Comparison of ENCODE assay signal across 10 cellular contexts in the genomic region with DNA sequence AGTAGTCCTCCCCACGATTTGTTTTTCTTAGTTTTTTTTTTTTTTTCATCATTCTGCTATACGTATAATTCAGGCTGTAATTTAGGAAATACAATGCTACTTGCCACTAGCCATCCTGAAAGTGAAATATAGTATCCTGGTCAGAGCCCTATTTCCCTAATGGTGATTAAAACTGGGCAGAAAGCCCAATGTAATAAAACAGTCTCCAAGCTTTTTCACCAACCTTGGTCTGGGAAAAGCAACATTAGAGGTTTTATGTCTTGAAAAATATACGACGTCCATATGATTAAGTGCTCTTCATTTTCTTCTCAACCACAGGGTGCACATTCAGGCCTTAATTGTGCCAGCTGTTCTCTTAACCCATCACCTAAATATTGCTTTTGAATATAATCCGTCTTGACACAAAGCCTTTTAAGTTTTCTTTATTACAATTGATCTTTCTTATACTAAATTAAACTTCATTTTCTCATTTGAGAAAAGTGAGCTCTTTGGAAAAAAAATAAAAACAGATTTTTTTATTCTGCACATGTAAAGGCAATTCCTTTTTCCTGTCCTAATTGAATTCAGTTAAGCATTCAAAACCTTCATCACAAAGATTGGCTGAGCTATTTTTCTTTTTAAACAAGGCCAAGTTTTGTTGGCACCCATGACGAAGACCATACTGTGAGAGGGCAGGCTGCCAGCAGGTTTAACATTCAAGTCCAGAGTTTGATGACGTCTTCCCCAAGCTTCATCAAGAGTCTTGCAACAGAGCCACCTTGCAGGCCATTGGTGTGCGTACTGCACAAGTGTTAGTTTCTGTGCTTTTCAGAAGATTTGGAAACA. TPM values are rescaled to one million over a fixed set of nuclear protein-coding genes. Genes with fewer than 3 reads are reported as not detected.
DNase-seq lines count a peak whose midpoint lies in the region; ATAC-seq, FAIRE-seq and TF ChIP-seq lines count a peak whose summit lies in the region.
"Had no signal": no experiment of that assay in that cellular context is flagged by ENCODE, and none has a peak within 500 bp of the region (broad histone marks: within the 10 kb centered on the region; RNA-seq: fewer than 3 reads in every experiment).

No MANE protein-coding gene starts in this region.

- peak; percentile 50 for FAIRE-seq in endothelial cell of umbilical vein (lab: Jason Lieb, UNC)
- no peak for FAIRE-seq in GM12892 (lab: Jason Lieb, UNC)

- peak overlapping the region; percentile 26 for H3K4me2 ChIP-seq in endothelial cell of umbilical vein (ENCODE audit: insufficient read depth, low read length)

- H4K20me1 ChIP-seq in endothelial cell of umbilical vein (replicated peaks; ENCODE audit: control insufficient read depth, extremely low read depth, insufficient read depth, low read length) = no peaks in the 10 kb centered on the region

- H3K9ac ChIP-seq in endothelial cell of umbilical vein (replicated peaks; ENCODE audit: extremely low read depth, insufficient read depth, low read length) = no peak overlapping the region

- CTCF ChIA-PET in endothelial cell of umbilical vein (lab: Charles Lee) = interaction anchor here (0.7 to 7.8 kb wide), 9 partner anchors 9 to 142 kb away, joined by 3 to 60 read pairs (median 3); a partner anchor contains a TSS

- dilution Hi-C loops in endothelial cell of umbilical vein (cut with MboI; ENCODE audit: extremely low pct_ligation_motif_present, low sequenced_read_pairs) = no loop called here

- TF ChIP-seq CTCF in endothelial cell of umbilical vein (IDR thresholded peaks at IDR 0.05; ENCODE audit: extremely low read depth in 1 of 2, insufficient read depth in 1 of 2, low read depth in 1 of 2, low read length in 2 of 2) = no peak
- no peak for TF ChIP-seq CTCF in sigmoid colon (IDR thresholded peaks at IDR 0.05)

- H3K36me3 ChIP-seq in endothelial cell of umbilical vein (ENCODE audit: control insufficient read depth in 2 of 2, extremely low read depth in 1 of 2, insufficient read depth in 2 of 2, low read length in 2 of 2) = no peaks in the 10 kb centered on the region
- H3K36me3 ChIP-seq in sigmoid colon = no peaks in the 10 kb centered on the region

- H3K27me3 ChIP-seq in endothelial cell of umbilical vein (ENCODE audit: control insufficient read depth in 2 of 2, insufficient read depth in 2 of 2, low read length in 2 of 2) (no peaks in the 10 kb centered on the region), sigmoid colon (no peaks in the 10 kb centered on the region)

- no peaks in the 10 kb centered on the region for H3K79me2 ChIP-seq in endothelial cell of umbilical vein (ENCODE audit: control insufficient read depth, insufficient read depth, low read length)

- intact Hi-C loops in endothelial cell of umbilical vein (cut with micrococcal nuclease) = loop anchor here (1.0 kb wide), 2 partner anchors 20 to 51 kb away; no protein-coding TSS in a partner anchor
- intact Hi-C loops in sigmoid colon (cut with DNase I) = loop anchor here (5.0 kb wide), 1 partner anchor 54 kb away; a partner anchor contains a TSS

- no peak for TF ChIP-seq EP300 in sigmoid colon (IDR thresholded peaks at IDR 0.05)

- H3K4me1 ChIP-seq in endothelial cell of umbilical vein (ENCODE audit: control insufficient read depth, extremely low read depth, insufficient read depth, low read length) (peaks cover 37% of the 10 kb centered on the region), sigmoid colon (peaks cover 0 to 42% (median 29%) of the 10 kb centered on the region in 4 donors)

- H3K9me1 ChIP-seq in endothelial cell of umbilical vein (replicated peaks; ENCODE audit: control insufficient read depth, extremely low read depth, insufficient read depth, low read length) = no peaks in the 10 kb centered on the region

- H3K9me3 ChIP-seq in endothelial cell of umbilical vein (replicated peaks; ENCODE audit: control insufficient read depth, insufficient read depth, low read length) = no peaks in the 10 kb centered on the region
- H3K9me3 ChIP-seq in sigmoid colon = no peaks in the 10 kb centered on the region

- peak overlapping the region; percentile 43 for H2AFZ ChIP-seq in endothelial cell of umbilical vein (ENCODE audit: low read depth, low read length)

- TF ChIP-seq POLR2A in endothelial cell of umbilical vein (IDR thresholded peaks at IDR 0.05; ENCODE audit: low read depth, low read length) (no peak), sigmoid colon (IDR thresholded peaks at IDR 0.05) (no peak), GM12892 (IDR thresholded peaks at IDR 0.05; ENCODE audit: low read depth, low read length) (no peak)

- no TSS peak for BruUV-seq in endothelial cell of umbilical vein (replicated peaks; lab: Mats Ljungman, UMichigan)

- H3K27ac ChIP-seq in endothelial cell of umbilical vein (ENCODE audit: insufficient read depth, low read depth, low read length) (peak overlapping the region; percentile 51), sigmoid colon (peak overlapping the region in 2 of 4 donors; percentile 22 to 28)
- H3K27ac ChIP-seq: skin epidermis had no signal

- 39 to 68% methylated on average over 8 of the region's 8 CpGs for WGBS in sigmoid colon, 2 donors

- DNase-seq in LoVo (ENCODE audit: low spot score) (peak; percentile 8), NCI-H524 treated with DMSO at 0.1 percent for 48 hours (lab: John Stamatoyannopoulos, UW) (peak; percentile 94), endothelial cell of umbilical vein (ENCODE audit: low read depth, low spot score) (peak; percentile 94), sigmoid colon (peak; percentile 70), GM12892 (ENCODE audit: insufficient read length) (no peak), NOMO-1 (lab: John Stamatoyannopoulos, UW; ENCODE audit: unreplicated experiment in 2 of 2) (no peak)
- DNase-seq in activated naive CD4-positive, alpha-beta T cell (lab: John Stamatoyannopoulos, UW) = no peak
- DNase-seq: activated CD8-positive, alpha-beta memory T cell treated with anti-CD3 and anti-CD28 coated beads, Interleukin-2, amount 10 ng/mL, durations not matched to agents 7 days and 5 days had no signal

- POLR2A ChIA-PET in endothelial cell of umbilical vein (lab: Charles Lee) = interaction anchor here (1.1 kb wide), 1 partner anchor 19 kb away, joined by 3 read pairs; no protein-coding TSS in a partner anchor

- ATAC-seq in GM21825 (IDR thresholded peaks at IDR 0.05; ENCODE audit: unreplicated experiment) = no peak
- ATAC-seq: activated CD8-positive, alpha-beta memory T cell treated with anti-CD3 and anti-CD28 coated beads, Interleukin-2, amount 10 ng/mL, durations not matched to agents 7 days and 5 days had no signal

- H3K4me3 ChIP-seq in endothelial cell of umbilical vein (replicated peaks in 1 of 3; ENCODE audit: insufficient read depth in 1 of 3, low read depth in 1 of 3, low read length in 3 of 3) (no peak overlapping the region), sigmoid colon (no peak overlapping the region)
- H3K4me3 ChIP-seq: skin epidermis had no signal

TF ChIP-seq in endothelial cell of umbilical vein, 7 proteins besides CTCF, POLR2A, EP300 and RAD21:
- TF ChIP-seq GATA2 (IDR thresholded peaks at IDR 0.05; ENCODE audit: insufficient read depth, insufficient read length, low read depth, low read length) (no peak), POLR2AphosphoS5 (IDR thresholded peaks at IDR 0.05; ENCODE audit: insufficient read depth, low read depth, low read length) (no peak), EZH2 (IDR thresholded peaks at IDR 0.05; ENCODE audit: borderline replicate concordance, low read depth, low read length, severe bottlenecking) (no peak), MYC (IDR thresholded peaks at IDR 0.05; ENCODE audit: low read depth, low read length) (no peak), JUN (IDR thresholded peaks at IDR 0.05; ENCODE audit: borderline replicate concordance, insufficient read depth, insufficient read length, low read depth) (no peak), FOS (IDR thresholded peaks at IDR 0.05; ENCODE audit: borderline replicate concordance, insufficient read depth, low read length) (no peak)
- TF ChIP-seq, protein P1, sequence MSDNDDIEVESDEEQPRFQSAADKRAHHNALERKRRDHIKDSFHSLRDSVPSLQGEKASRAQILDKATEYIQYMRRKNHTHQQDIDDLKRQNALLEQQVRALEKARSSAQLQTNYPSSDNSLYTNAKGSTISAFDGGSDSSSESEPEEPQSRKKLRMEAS (IDR thresholded peaks at IDR 0.05; ENCODE audit: insufficient read depth, insufficient read length) = no peak

RNA-seq across cellular contexts. Expression of a gene that starts 52.7 kb away (rescaled TPM):
- 46.1 and 61.2 TPM in 2 replicates for total RNA-seq in endothelial cell of umbilical vein
- 19.3 and 19.4 TPM in 2 replicates for polyA plus RNA-seq in endothelial cell of umbilical vein
- polyA plus RNA-seq in endothelial cell of umbilical vein (2011; cell fraction: cytosol; rRNA removed) = 13.9 and 16.4 TPM in 2 replicates
- polyA plus RNA-seq in endothelial cell of umbilical vein (2011; cell fraction: nucleus; rRNA removed) = 38.3 and 47.6 TPM in 2 replicates
- 6.8 and 11.9 TPM in 2 replicates for polyA plus RNA-seq in endothelial cell of umbilical vein (2012)
- 64.2 and 75.5 TPM in 2 replicates for polyA minus RNA-seq in endothelial cell of umbilical vein
- 1.4 TPM for polyA minus RNA-seq in endothelial cell of umbilical vein (2011; cell fraction: cytosol; rRNA and poly(A)+ RNA removed)
- polyA minus RNA-seq in endothelial cell of umbilical vein (2011; cell fraction: nucleus; rRNA and poly(A)+ RNA removed) = 95.7 and 106 TPM in 2 replicates
- 10 to 100 TPM in 3 of 4 donors, 1 to 10 TPM in 1; 8.4 to 21.8 (median 13.0) TPM for total RNA-seq in sigmoid colon
- 1 to 10 TPM in 2 of 3 donors, under 1 TPM in 1; 0.46 to 2.1 (median 1.2) TPM for polyA plus RNA-seq in sigmoid colon
- not detected for polyA plus RNA-seq in GM12892 (2012; ENCODE audit: missing spikeins)

Comparison
In these comparisons a context has a peak if more than half of its experiments do, and no peak if none do; other contexts are left out.
1. DNase-seq: peak in LoVo (single experiment), NCI-H524 treated with DMSO at 0.1 percent for 48 hours (single experiment), endothelial cell of umbilical vein (single experiment) and sigmoid colon (single experiment); none in GM12892 (single experiment), activated naive CD4-positive, alpha-beta T cell (0 of 4) and NOMO-1 (0 of 2).